9 cellular contexts compared by ENCODE assay signal in genomic region chr12:8681129-8681902, GRCh38. TPM values are rescaled to one million over a fixed set of nuclear protein-coding genes. Genes with fewer than 3 reads are reported as not detected.
DNase-seq lines count a peak whose midpoint lies in the region; ATAC-seq and TF ChIP-seq lines count a peak whose summit lies in the region.
"Had no signal": no experiment of that assay in that cellular context is flagged by ENCODE, and none has a peak within 500 bp of the region (broad histone marks: within the 10 kb centered on the region; RNA-seq: fewer than 3 reads in every experiment).

No MANE protein-coding gene starts in this region.

- peak overlapping the region; percentile 76 for H3K27ac Mint-ChIP-seq in endodermal cell
- no peak overlapping the region for H3K27ac Mint-ChIP-seq in stimulated activated effector memory CD8-positive, alpha-beta T cell treated with anti-CD3 and anti-CD28 coated beads, Interleukin-12 subunit alpha, Interleukin-12 subunit beta, amount 100 ng/mL, for 72 hours

- peaks cover 2% of the 10 kb centered on the region for H3K36me3 Mint-ChIP-seq in endodermal cell (ENCODE audit: low read depth)
- H3K36me3 Mint-ChIP-seq in stimulated activated effector memory CD8-positive, alpha-beta T cell treated with anti-CD3 and anti-CD28 coated beads, Interleukin-12 subunit alpha, Interleukin-12 subunit beta, amount 100 ng/mL, for 72 hours = no peaks in the 10 kb centered on the region
- H3K36me3 Mint-ChIP-seq: CD14-positive monocyte had no signal

- no peak overlapping the region for H2BK5ac ChIP-seq in mesendoderm (ENCODE audit: low read length)

- peak overlapping the region; percentile 26 for H3K56ac ChIP-seq in mesendoderm (ENCODE audit: low read length)

- no peak overlapping the region for H2BK120ac ChIP-seq in mesendoderm (ENCODE audit: low read depth, low read length)

- H3K4me2 ChIP-seq in mesendoderm (ENCODE audit: low read length) = peak overlapping the region; percentile 13

- no peak overlapping the region for H3K27ac ChIP-seq in endodermal cell (ENCODE audit: low read depth, low read length)
- H3K27ac ChIP-seq in mesendoderm (ENCODE audit: low read depth, low read length) = peak overlapping the region; percentile 32

- H3K9ac ChIP-seq in endodermal cell (ENCODE audit: extremely low read depth, low read length, poor library complexity, severe bottlenecking) (peak overlapping the region; percentile 8), mesendoderm (ENCODE audit: low read length) (peak overlapping the region; percentile 14)

- no peak for ATAC-seq in HG03432 (IDR thresholded peaks at IDR 0.05; ENCODE audit: unreplicated experiment)
- ATAC-seq in stimulated activated effector memory CD8-positive, alpha-beta T cell treated with anti-CD3 and anti-CD28 coated beads, Interleukin-12 subunit alpha, Interleukin-12 subunit beta, amount 100 ng/mL, for 72 hours = no peak

- no peaks in the 10 kb centered on the region for H3K9me3 ChIP-seq in endodermal cell (ENCODE audit: control insufficient read depth, low read length)

- no peak overlapping the region for H4K8ac ChIP-seq in mesendoderm (ENCODE audit: low read depth, low read length)

- no peaks in the 10 kb centered on the region for H3K79me2 ChIP-seq in mesendoderm (ENCODE audit: control insufficient read depth, insufficient read depth, low read length)

- peaks cover 3% of the 10 kb centered on the region for H3K9me3 Mint-ChIP-seq in endodermal cell
- no peaks in the 10 kb centered on the region for H3K9me3 Mint-ChIP-seq in stimulated activated effector memory CD8-positive, alpha-beta T cell treated with anti-CD3 and anti-CD28 coated beads, Interleukin-12 subunit alpha, Interleukin-12 subunit beta, amount 100 ng/mL, for 72 hours

- peak overlapping the region; percentile 71 for H3K4ac ChIP-seq in mesendoderm (ENCODE audit: low read depth, low read length)

- no peaks in the 10 kb centered on the region for H3K27me3 Mint-ChIP-seq in endodermal cell (ENCODE audit: insufficient read depth)

- no peak for TF ChIP-seq CTCF in endodermal cell (conservative IDR thresholded peaks at IDR 0.05)

- H3K36me3 ChIP-seq in endodermal cell (ENCODE audit: control insufficient read depth, insufficient read depth, low read length) (no peaks in the 10 kb centered on the region), mesendoderm (ENCODE audit: control insufficient read depth, insufficient read depth, low read length) (no peaks in the 10 kb centered on the region)

- H3K27me3 ChIP-seq in endodermal cell (ENCODE audit: control insufficient read depth, insufficient read depth, low read length, poor library complexity, severe bottlenecking) (no peaks in the 10 kb centered on the region), mesendoderm (ENCODE audit: insufficient read depth, low read length, poor library complexity) (no peaks in the 10 kb centered on the region)

- no peak overlapping the region for H4K5ac ChIP-seq in mesendoderm (ENCODE audit: low read length)

- H3K4me3 ChIP-seq in endodermal cell (ENCODE audit: low read length) = peak overlapping the region; percentile 37
- H3K4me3 ChIP-seq in mesendoderm (ENCODE audit: low read length) = no peak overlapping the region

- H3K4me1 ChIP-seq in endodermal cell (ENCODE audit: control insufficient read depth, insufficient read depth, low read length) (peaks cover 10% of the 10 kb centered on the region), mesendoderm (ENCODE audit: control insufficient read depth, low read depth, low read length) (peaks cover 5% of the 10 kb centered on the region)

- H3K23ac ChIP-seq in mesendoderm (ENCODE audit: low read length) = no peak overlapping the region

- WGBS in endodermal cell (ENCODE audit: insufficient coverage in 1 of 2, insufficient read length in 1 of 2), 2 experiments = 70 to 85% methylated on average over 8 to 11 of the region's 11 CpGs
- WGBS in mesendoderm (ENCODE audit: extremely low coverage, insufficient coverage, low lambda C conversion rate) = no CpG with 5 or more reads among the region's 11 CpGs

- H3K4me3 Mint-ChIP-seq in endodermal cell = peak overlapping the region; percentile 2
- no peak overlapping the region for H3K4me3 Mint-ChIP-seq in stimulated activated effector memory CD8-positive, alpha-beta T cell treated with anti-CD3 and anti-CD28 coated beads, Interleukin-12 subunit alpha, Interleukin-12 subunit beta, amount 100 ng/mL, for 72 hours
- H3K4me3 Mint-ChIP-seq: CD14-positive monocyte had no signal

- H2AK5ac ChIP-seq in mesendoderm (ENCODE audit: low read length) = no peak overlapping the region

- peak overlapping the region; percentile 67 for H2BK15ac ChIP-seq in mesendoderm (replicated peaks; ENCODE audit: low read depth)

- peak overlapping the region; percentile 2 for H3K18ac ChIP-seq in mesendoderm (ENCODE audit: low read length)

- no peaks in the 10 kb centered on the region for H3K79me1 ChIP-seq in mesendoderm (ENCODE audit: low read length)

- in situ Hi-C loops in Caki2 (cut with HindIII; ENCODE audit: low pct_unique_long_range_greater_than_20kb, low sequenced_read_pairs) = no loop called here

- H3K4me1 Mint-ChIP-seq in endodermal cell = peaks cover 24% of the 10 kb centered on the region
- no peaks in the 10 kb centered on the region for H3K4me1 Mint-ChIP-seq in stimulated activated effector memory CD8-positive, alpha-beta T cell treated with anti-CD3 and anti-CD28 coated beads, Interleukin-12 subunit alpha, Interleukin-12 subunit beta, amount 100 ng/mL, for 72 hours

- DNase-seq in Caki2 (ENCODE audit: low read depth) (peak; percentile 82), NCI-H2107 treated with DMSO at 0.1 percent for 48 hours (lab: John Stamatoyannopoulos, UW; ENCODE audit: unreplicated experiment) (peak; percentile 52), endodermal cell (peak; percentile 78), mesendoderm (peak; percentile 94), NAMALWA (ENCODE audit: low spot score) (no peak), NK-92 (lab: John Stamatoyannopoulos, UW; ENCODE audit: unreplicated experiment) (no peak)
- DNase-seq in stimulated activated effector memory CD8-positive, alpha-beta T cell treated with anti-CD3 and anti-CD28 coated beads, Interleukin-12 subunit alpha, Interleukin-12 subunit beta, amount 100 ng/mL, for 72 hours (ENCODE audit: low spot score in 2 of 2) = no peak

RNA-seq across cellular contexts. Expression of gene RIMKLB, which starts 16.5 kb away (rescaled TPM):
- total RNA-seq in Caki2 (2014; rRNA removed; shearing (Covaris generic); ENCODE audit: low replicate concordance) = 12.4 and 12.6 TPM in 2 replicates
- total RNA-seq in endodermal cell = 100 to 1,000 TPM in 1 of 2 donors, 10 to 100 TPM in 1; 85.3 to 180 TPM
- 95.9 TPM for polyA plus RNA-seq in endodermal cell (2013, experiment 1 of 2)
- 78.5 TPM for polyA plus RNA-seq in endodermal cell (2013, experiment 2 of 2)
- 56.3 TPM for polyA plus RNA-seq in mesendoderm (2013, experiment 1 of 2)
- 55.5 TPM for polyA plus RNA-seq in mesendoderm (2013, experiment 2 of 2)

RNA-seq across cellular contexts. Expression of gene MFAP5, which starts 18.7 kb away (rescaled TPM):
- total RNA-seq in Caki2 (2014; rRNA removed; shearing (Covaris generic); ENCODE audit: low replicate concordance) = not detected in 2 replicates
- under 1 TPM in 1 of 2 donors, not detected in 1; 0.44 TPM for total RNA-seq in endodermal cell
- 0.46 TPM for polyA plus RNA-seq in endodermal cell (2013, experiment 1 of 2)
- polyA plus RNA-seq in endodermal cell (2013, experiment 2 of 2) = 0.66 TPM
- 1.2 TPM for polyA plus RNA-seq in mesendoderm (2013, experiment 1 of 2)
- 1.3 TPM for polyA plus RNA-seq in mesendoderm (2013, experiment 2 of 2)
- polyA plus RNA-seq: CD14-positive monocyte had no signal

Comparison
In these comparisons a context has a peak if more than half of its experiments do, and no peak if none do; other contexts are left out.
1. DNase-seq: peak in Caki2 (single experiment), NCI-H2107 treated with DMSO at 0.1 percent for 48 hours (single experiment), endodermal cell (single experiment) and mesendoderm (single experiment); none in NAMALWA (single experiment), NK-92 (single experiment) and stimulated activated effector memory CD8-positive, alpha-beta T cell treated with anti-CD3 and anti-CD28 coated beads, Interleukin-12 subunit alpha, Interleukin-12 subunit beta, amount 100 ng/mL, for 72 hours (0 of 2).